ENCODE assay signal across 3 cellular contexts in genomic region chr9:136058801-136059302, GRCh38.
TF ChIP-seq lines count a peak whose summit lies in the region.

No MANE protein-coding gene starts in this region.

TF ChIP-seq in SK-N-SH, 30 proteins besides CTCF, POLR2A, EP300 and RAD21:
- TF ChIP-seq, protein P1, sequence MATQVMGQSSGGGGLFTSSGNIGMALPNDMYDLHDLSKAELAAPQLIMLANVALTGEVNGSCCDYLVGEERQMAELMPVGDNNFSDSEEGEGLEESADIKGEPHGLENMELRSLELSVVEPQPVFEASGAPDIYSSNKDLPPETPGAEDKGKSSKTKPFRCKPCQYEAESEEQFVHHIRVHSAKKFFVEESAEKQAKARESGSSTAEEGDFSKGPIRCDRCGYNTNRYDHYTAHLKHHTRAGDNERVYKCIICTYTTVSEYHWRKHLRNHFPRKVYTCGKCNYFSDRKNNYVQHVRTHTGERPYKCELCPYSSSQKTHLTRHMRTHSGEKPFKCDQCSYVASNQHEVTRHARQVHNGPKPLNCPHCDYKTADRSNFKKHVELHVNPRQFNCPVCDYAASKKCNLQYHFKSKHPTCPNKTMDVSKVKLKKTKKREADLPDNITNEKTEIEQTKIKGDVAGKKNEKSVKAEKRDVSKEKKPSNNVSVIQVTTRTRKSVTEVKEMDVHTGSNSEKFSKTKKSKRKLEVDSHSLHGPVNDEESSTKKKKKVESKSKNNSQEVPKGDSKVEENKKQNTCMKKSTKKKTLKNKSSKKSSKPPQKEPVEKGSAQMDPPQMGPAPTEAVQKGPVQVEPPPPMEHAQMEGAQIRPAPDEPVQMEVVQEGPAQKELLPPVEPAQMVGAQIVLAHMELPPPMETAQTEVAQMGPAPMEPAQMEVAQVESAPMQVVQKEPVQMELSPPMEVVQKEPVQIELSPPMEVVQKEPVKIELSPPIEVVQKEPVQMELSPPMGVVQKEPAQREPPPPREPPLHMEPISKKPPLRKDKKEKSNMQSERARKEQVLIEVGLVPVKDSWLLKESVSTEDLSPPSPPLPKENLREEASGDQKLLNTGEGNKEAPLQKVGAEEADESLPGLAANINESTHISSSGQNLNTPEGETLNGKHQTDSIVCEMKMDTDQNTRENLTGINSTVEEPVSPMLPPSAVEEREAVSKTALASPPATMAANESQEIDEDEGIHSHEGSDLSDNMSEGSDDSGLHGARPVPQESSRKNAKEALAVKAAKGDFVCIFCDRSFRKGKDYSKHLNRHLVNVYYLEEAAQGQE (IDR thresholded peaks at IDR 0.05; ENCODE audit: low read depth, low read length) = no peak
- no peak for TF ChIP-seq TEAD4 (IDR thresholded peaks at IDR 0.05; ENCODE audit: borderline replicate concordance, insufficient read depth)
- TF ChIP-seq, protein P2, sequence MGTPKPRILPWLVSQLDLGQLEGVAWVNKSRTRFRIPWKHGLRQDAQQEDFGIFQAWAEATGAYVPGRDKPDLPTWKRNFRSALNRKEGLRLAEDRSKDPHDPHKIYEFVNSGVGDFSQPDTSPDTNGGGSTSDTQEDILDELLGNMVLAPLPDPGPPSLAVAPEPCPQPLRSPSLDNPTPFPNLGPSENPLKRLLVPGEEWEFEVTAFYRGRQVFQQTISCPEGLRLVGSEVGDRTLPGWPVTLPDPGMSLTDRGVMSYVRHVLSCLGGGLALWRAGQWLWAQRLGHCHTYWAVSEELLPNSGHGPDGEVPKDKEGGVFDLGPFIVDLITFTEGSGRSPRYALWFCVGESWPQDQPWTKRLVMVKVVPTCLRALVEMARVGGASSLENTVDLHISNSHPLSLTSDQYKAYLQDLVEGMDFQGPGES (IDR thresholded peaks at IDR 0.05; ENCODE audit: low read depth, low read length) = no peak
- TF ChIP-seq ELF1 (IDR thresholded peaks at IDR 0.05) = no peak
- TF ChIP-seq, protein P3, sequence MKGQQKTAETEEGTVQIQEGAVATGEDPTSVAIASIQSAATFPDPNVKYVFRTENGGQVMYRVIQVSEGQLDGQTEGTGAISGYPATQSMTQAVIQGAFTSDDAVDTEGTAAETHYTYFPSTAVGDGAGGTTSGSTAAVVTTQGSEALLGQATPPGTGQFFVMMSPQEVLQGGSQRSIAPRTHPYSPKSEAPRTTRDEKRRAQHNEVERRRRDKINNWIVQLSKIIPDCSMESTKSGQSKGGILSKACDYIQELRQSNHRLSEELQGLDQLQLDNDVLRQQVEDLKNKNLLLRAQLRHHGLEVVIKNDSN (IDR thresholded peaks at IDR 0.05; ENCODE audit: borderline replicate concordance, low read depth) = no peak
- no peak for TF ChIP-seq FOXM1 (IDR thresholded peaks at IDR 0.05; ENCODE audit: low read depth)
- no peak for TF ChIP-seq TAF1 (IDR thresholded peaks at IDR 0.05; ENCODE audit: borderline replicate concordance, low read depth, low read length)

TF ChIP-seq in SK-N-SH treated with all-trans-retinoic acid at 6 μM for 48 hours, 23 proteins besides CTCF, POLR2A, EP300 and RAD21:
- TF ChIP-seq SNAI2 (CRISPR knock-in tag; IDR thresholded peaks at IDR 0.05) = no peak
- no peak for TF ChIP-seq RARB (CRISPR knock-in tag; IDR thresholded peaks at IDR 0.05)
- no peak for TF ChIP-seq OSR1 (CRISPR knock-in tag; IDR thresholded peaks at IDR 0.05)
- TF ChIP-seq ZFP30 (CRISPR knock-in tag; IDR thresholded peaks at IDR 0.05) = no peak
- TF ChIP-seq ZC3H10 (CRISPR knock-in tag; IDR thresholded peaks at IDR 0.05) = no peak
- no peak for TF ChIP-seq PATZ1 (CRISPR knock-in tag; IDR thresholded peaks at IDR 0.05; ENCODE audit: borderline replicate concordance)

TF ChIP-seq in H1, 55 proteins besides CTCF, POLR2A, EP300 and RAD21:
- TF ChIP-seq CHD1 (IDR thresholded peaks at IDR 0.05; ENCODE audit: low read depth, low read length) (no peak), ASH2L (IDR thresholded peaks at IDR 0.05; ENCODE audit: low read length) (no peak), GABPA (IDR thresholded peaks at IDR 0.05; ENCODE audit: borderline replicate concordance, insufficient read depth, low read length) (no peak), RXRA (IDR thresholded peaks at IDR 0.05; ENCODE audit: insufficient read depth, low read depth, low read length) (no peak), KDM1A (IDR thresholded peaks at IDR 0.05; ENCODE audit: borderline replicate concordance, low read length) (no peak), ATF2 (IDR thresholded peaks at IDR 0.05; ENCODE audit: low read length) (no peak), RNF2 (IDR thresholded peaks at IDR 0.05; ENCODE audit: borderline replicate concordance, low read depth, low read length, missing control alignments, poor library complexity, severe bottlenecking) (no peak), PHF8 (conservative IDR thresholded peaks at IDR 0.05; ENCODE audit: low read depth, low read length) (no peak), TAF7 (optimal IDR thresholded peaks at IDR 0.05; ENCODE audit: borderline replicate concordance, low read depth, low read length) (no peak)
- TF ChIP-seq, protein P4, sequence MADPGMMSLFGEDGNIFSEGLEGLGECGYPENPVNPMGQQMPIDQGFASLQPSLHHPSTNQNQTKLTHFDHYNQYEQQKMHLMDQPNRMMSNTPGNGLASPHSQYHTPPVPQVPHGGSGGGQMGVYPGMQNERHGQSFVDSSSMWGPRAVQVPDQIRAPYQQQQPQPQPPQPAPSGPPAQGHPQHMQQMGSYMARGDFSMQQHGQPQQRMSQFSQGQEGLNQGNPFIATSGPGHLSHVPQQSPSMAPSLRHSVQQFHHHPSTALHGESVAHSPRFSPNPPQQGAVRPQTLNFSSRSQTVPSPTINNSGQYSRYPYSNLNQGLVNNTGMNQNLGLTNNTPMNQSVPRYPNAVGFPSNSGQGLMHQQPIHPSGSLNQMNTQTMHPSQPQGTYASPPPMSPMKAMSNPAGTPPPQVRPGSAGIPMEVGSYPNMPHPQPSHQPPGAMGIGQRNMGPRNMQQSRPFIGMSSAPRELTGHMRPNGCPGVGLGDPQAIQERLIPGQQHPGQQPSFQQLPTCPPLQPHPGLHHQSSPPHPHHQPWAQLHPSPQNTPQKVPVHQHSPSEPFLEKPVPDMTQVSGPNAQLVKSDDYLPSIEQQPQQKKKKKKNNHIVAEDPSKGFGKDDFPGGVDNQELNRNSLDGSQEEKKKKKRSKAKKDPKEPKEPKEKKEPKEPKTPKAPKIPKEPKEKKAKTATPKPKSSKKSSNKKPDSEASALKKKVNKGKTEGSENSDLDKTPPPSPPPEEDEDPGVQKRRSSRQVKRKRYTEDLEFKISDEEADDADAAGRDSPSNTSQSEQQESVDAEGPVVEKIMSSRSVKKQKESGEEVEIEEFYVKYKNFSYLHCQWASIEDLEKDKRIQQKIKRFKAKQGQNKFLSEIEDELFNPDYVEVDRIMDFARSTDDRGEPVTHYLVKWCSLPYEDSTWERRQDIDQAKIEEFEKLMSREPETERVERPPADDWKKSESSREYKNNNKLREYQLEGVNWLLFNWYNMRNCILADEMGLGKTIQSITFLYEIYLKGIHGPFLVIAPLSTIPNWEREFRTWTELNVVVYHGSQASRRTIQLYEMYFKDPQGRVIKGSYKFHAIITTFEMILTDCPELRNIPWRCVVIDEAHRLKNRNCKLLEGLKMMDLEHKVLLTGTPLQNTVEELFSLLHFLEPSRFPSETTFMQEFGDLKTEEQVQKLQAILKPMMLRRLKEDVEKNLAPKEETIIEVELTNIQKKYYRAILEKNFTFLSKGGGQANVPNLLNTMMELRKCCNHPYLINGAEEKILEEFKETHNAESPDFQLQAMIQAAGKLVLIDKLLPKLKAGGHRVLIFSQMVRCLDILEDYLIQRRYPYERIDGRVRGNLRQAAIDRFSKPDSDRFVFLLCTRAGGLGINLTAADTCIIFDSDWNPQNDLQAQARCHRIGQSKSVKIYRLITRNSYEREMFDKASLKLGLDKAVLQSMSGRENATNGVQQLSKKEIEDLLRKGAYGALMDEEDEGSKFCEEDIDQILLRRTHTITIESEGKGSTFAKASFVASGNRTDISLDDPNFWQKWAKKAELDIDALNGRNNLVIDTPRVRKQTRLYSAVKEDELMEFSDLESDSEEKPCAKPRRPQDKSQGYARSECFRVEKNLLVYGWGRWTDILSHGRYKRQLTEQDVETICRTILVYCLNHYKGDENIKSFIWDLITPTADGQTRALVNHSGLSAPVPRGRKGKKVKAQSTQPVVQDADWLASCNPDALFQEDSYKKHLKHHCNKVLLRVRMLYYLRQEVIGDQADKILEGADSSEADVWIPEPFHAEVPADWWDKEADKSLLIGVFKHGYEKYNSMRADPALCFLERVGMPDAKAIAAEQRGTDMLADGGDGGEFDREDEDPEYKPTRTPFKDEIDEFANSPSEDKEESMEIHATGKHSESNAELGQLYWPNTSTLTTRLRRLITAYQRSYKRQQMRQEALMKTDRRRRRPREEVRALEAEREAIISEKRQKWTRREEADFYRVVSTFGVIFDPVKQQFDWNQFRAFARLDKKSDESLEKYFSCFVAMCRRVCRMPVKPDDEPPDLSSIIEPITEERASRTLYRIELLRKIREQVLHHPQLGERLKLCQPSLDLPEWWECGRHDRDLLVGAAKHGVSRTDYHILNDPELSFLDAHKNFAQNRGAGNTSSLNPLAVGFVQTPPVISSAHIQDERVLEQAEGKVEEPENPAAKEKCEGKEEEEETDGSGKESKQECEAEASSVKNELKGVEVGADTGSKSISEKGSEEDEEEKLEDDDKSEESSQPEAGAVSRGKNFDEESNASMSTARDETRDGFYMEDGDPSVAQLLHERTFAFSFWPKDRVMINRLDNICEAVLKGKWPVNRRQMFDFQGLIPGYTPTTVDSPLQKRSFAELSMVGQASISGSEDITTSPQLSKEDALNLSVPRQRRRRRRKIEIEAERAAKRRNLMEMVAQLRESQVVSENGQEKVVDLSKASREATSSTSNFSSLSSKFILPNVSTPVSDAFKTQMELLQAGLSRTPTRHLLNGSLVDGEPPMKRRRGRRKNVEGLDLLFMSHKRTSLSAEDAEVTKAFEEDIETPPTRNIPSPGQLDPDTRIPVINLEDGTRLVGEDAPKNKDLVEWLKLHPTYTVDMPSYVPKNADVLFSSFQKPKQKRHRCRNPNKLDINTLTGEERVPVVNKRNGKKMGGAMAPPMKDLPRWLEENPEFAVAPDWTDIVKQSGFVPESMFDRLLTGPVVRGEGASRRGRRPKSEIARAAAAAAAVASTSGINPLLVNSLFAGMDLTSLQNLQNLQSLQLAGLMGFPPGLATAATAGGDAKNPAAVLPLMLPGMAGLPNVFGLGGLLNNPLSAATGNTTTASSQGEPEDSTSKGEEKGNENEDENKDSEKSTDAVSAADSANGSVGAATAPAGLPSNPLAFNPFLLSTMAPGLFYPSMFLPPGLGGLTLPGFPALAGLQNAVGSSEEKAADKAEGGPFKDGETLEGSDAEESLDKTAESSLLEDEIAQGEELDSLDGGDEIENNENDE (IDR thresholded peaks at IDR 0.05; ENCODE audit: insufficient replicate concordance, low read length) = no peak
